Comparison of ENCODE assay signal across 11 cellular contexts in the genomic region with DNA sequence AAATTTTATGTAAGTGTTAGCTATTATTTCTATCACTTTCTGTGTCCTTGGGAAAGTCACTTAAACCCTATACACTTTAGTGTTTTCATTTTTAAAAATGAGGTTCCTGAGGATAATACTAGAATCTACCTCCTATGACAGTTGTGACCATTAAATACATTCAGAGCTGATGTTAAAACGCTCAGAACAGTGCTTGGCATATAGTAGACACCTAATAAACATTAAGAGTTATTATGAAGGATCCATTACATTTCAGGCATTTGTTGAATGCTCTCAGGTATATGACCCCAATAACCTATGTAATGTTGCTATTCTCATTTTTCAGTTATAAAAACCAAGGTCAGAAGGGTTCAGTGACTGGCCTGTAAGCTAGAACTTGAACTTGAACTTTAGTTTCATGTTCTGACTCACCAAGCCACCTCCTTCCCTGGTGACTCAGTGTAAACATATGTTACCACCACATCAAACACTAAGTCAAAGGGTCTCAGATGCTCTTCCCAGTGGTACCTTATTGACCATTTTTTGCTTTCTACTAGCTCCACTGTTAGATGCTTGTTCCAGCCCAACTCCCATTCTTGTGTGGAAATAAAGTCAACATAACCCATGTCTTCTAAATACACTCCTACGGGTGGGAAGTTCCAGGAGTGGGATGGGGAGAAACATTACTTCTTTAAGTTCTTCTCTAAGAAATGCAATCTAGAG. TPM values are rescaled to one million over a fixed set of nuclear protein-coding genes. Genes with fewer than 3 reads are reported as not detected.
DNase-seq lines count a peak whose midpoint lies in the region; ATAC-seq and TF ChIP-seq lines count a peak whose summit lies in the region.
"Had no signal": no experiment of that assay in that cellular context is flagged by ENCODE, and none has a peak within 500 bp of the region (broad histone marks: within the 10 kb centered on the region; RNA-seq: fewer than 3 reads in every experiment).

No MANE protein-coding gene starts in this region.

- H3K36me3 ChIP-seq in mucosa of descending colon (ENCODE audit: low read depth), result no peaks in the 10 kb centered on the region

- no peak for DNase-seq in activated naive CD8-positive, alpha-beta T cell treated with anti-CD3 and anti-CD28 coated beads, Interleukin-2, amount 50 U/mL, for 24 hours
- DNase-seq in mucosa of descending colon, result peak in 1 of 3 donors; percentile 24
- no peak for DNase-seq in HUDEP-2 (lab: John Stamatoyannopoulos, UW; ENCODE audit: unreplicated experiment in 76 of 76)
- DNase-seq in hypothalamus (lab: John Stamatoyannopoulos, UW), result no peak
- no peak for DNase-seq in activated CD4-positive, alpha-beta T cell treated with anti-CD3 and anti-CD28 coated beads, Interleukin-2, amount 50 U/mL, for 48 hours
- DNase-seq: effector CD8-positive, alpha-beta T cell had no signal

- intact Hi-C loops in mucosa of descending colon (cut with DNase I, micrococcal nuclease), result no loop called here

- no peak overlapping the region for H3K27ac Mint-ChIP-seq in activated naive CD8-positive, alpha-beta T cell treated with anti-CD3 and anti-CD28 coated beads, Interleukin-2, amount 50 U/mL, for 24 hours
- H3K27ac Mint-ChIP-seq: memory B cell, type B pancreatic cell had no signal

- no peak for TF ChIP-seq CTCF in mucosa of descending colon (IDR thresholded peaks at IDR 0.05)

- no peaks in the 10 kb centered on the region for H3K9me3 ChIP-seq in mucosa of descending colon

- ATAC-seq in GM19035 (IDR thresholded peaks at IDR 0.05; ENCODE audit: unreplicated experiment) (peak; percentile 72), HG03280 (IDR thresholded peaks at IDR 0.05; ENCODE audit: unreplicated experiment) (peak; percentile 76), mucosa of descending colon (peak; percentile 90), GM21528 (IDR thresholded peaks at IDR 0.05; ENCODE audit: low FRiP score, unreplicated experiment) (no peak)
- peak; percentile 99 for ATAC-seq in activated naive CD8-positive, alpha-beta T cell treated with anti-CD3 and anti-CD28 coated beads, Interleukin-2, amount 50 U/mL, for 24 hours

- H3K4me3 ChIP-seq in mucosa of descending colon, result no peak overlapping the region

- peaks cover 21% of the 10 kb centered on the region for H3K27me3 Mint-ChIP-seq in activated naive CD8-positive, alpha-beta T cell treated with anti-CD3 and anti-CD28 coated beads, Interleukin-2, amount 50 U/mL, for 24 hours

- H3K9me3 Mint-ChIP-seq in activated naive CD8-positive, alpha-beta T cell treated with anti-CD3 and anti-CD28 coated beads, Interleukin-2, amount 50 U/mL, for 24 hours, result peaks cover 7% of the 10 kb centered on the region

- no peak overlapping the region for H3K4me3 Mint-ChIP-seq in activated naive CD8-positive, alpha-beta T cell treated with anti-CD3 and anti-CD28 coated beads, Interleukin-2, amount 50 U/mL, for 24 hours
- H3K4me3 Mint-ChIP-seq: memory B cell, type B pancreatic cell had no signal

- H3K36me3 Mint-ChIP-seq in activated naive CD8-positive, alpha-beta T cell treated with anti-CD3 and anti-CD28 coated beads, Interleukin-2, amount 50 U/mL, for 24 hours (ENCODE audit: low read depth), result no peaks in the 10 kb centered on the region
- H3K36me3 Mint-ChIP-seq: type B pancreatic cell had no signal

- peaks cover 6% of the 10 kb centered on the region for H3K4me1 Mint-ChIP-seq in activated naive CD8-positive, alpha-beta T cell treated with anti-CD3 and anti-CD28 coated beads, Interleukin-2, amount 50 U/mL, for 24 hours
- H3K4me1 Mint-ChIP-seq: memory B cell had no signal

- H3K4me1 ChIP-seq in mucosa of descending colon (ENCODE audit: low read depth), result peaks cover 21% of the 10 kb centered on the region

RNA-seq across cellular contexts. Expression of gene HSD17B2, which starts 47.6 kb away (rescaled TPM):
- total RNA-seq in mucosa of descending colon, result 100 to 1,000 TPM in 1 of 3 donors, 10 to 100 TPM in 2; 38.6 to 211 (median 45.5) TPM
